Comparison of ENCODE assay signal across 8 cellular contexts in the genomic region with DNA sequence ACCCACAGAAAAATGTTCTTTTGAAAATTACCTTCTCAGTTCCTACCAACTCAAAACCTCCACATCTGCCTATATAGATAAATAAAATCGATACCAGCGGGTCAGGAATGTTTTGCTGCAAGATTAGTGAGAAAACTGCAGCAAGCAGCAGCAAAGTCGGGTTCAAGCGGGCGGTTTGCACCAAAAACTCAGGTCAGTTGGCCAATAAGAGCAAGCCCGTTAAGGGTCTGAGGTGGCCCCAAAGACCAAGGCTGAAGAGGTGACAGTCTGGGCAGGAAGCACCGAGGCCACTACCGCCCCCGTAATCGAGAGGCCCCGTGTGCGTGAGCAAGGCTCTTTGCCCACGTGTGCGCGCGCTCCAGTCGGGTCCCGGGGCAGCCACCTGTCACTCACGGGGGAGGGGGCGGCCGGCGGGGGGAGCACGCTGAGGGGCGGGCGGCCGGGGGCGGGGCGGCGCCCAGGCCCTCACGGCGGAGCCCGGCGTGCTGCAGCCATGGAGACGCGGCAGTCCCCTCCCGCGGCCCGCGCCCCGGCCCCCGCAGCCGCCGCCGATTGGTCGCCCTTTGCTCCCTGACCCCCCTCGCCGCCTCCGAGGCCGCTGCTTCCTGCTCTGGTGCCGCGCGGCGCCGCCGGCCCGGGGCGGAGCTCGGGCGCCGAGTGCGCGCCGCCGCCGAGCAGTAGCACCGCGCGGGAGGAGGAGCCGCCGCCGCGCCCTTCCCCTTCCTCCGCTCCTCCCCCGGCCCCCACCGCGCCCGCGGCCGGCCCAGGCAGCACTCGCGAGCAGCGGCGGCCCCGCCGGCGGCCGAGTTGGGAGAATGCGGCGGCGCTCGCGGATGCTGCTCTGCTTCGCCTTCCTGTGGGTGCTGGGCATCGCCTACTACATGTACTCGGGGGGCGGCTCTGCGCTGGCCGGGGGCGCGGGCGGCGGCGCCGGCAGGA. TPM values are rescaled to one million over a fixed set of nuclear protein-coding genes. Genes with fewer than 3 reads are reported as not detected.
DNase-seq lines count a peak whose midpoint lies in the region; ATAC-seq and TF ChIP-seq lines count a peak whose summit lies in the region.

A gene (plus strand): TSS at position 773 of the 939 bp plus-strand sequence. CDS start 43 bp downstream, at position 816.

- H3K9me3 Mint-ChIP-seq in IgD-negative memory B cell = peaks cover 0 to 5% (median 0%) of the 10 kb centered on the region in 3 donors

- no peaks in the 10 kb centered on the region for H3K9me3 ChIP-seq in mononuclear cell (ENCODE audit: low read depth, low read length)

- H3K4me1 Mint-ChIP-seq in IgD-negative memory B cell = peaks cover 17 to 22% (median 21%) of the 10 kb centered on the region in 3 donors

- H3K4me1 ChIP-seq in mononuclear cell (ENCODE audit: insufficient read depth, low read length) = peaks cover 30% of the 10 kb centered on the region

- H3K27me3 ChIP-seq in mononuclear cell (ENCODE audit: insufficient read depth, low read length) = no peaks in the 10 kb centered on the region

- H3K27ac Mint-ChIP-seq in IgD-negative memory B cell = peak within 1 kb of the TSS; percentile 92 to 97 (median 96)

- H3K27me3 Mint-ChIP-seq in IgD-negative memory B cell = peaks cover 3% of the 10 kb centered on the region

- peak; percentile 86 for ATAC-seq in GM21529 (IDR thresholded peaks at IDR 0.05; ENCODE audit: unreplicated experiment)

- TF ChIP-seq CTCF in epithelial cell of esophagus (IDR thresholded peaks at IDR 0.05; ENCODE audit: insufficient read depth, low read depth, low read length, missing control alignments) = no peak

- peaks cover 2% of the 10 kb centered on the region for H3K36me3 Mint-ChIP-seq in IgD-negative memory B cell

- peak; percentile 60 for DNase-seq in DMS114 treated with DMSO at 0.1 percent for 48 hours (lab: John Stamatoyannopoulos, UW; ENCODE audit: unreplicated experiment)
- peak; percentile 34 for DNase-seq in OCI-M2 (lab: John Stamatoyannopoulos, UW; ENCODE audit: unreplicated experiment)
- DNase-seq in activated T-cell treated with anti-CD3 and anti-CD28 coated beads for 24 hours (ENCODE audit: low read depth) = peak; percentile 83
- peak; percentile 92 for DNase-seq in epithelial cell of esophagus (ENCODE audit: low read depth)
- peak; percentile 81 to 83 for DNase-seq in stimulated activated CD8-positive, alpha-beta memory T cell treated with anti-CD3 and anti-CD28 coated beads, Interleukin-2, amount 100 ng/mL, for 48 hours (ENCODE audit: low read depth in 2 of 2)

- peak within 1 kb of the TSS; percentile 71 for H3K4me3 ChIP-seq in epithelial cell of esophagus (ENCODE audit: low read length)
- peak within 1 kb of the TSS; percentile 69 for H3K4me3 ChIP-seq in mononuclear cell (ENCODE audit: low read length)

- H3K4me3 Mint-ChIP-seq in IgD-negative memory B cell = peak within 1 kb of the TSS; percentile 87 to 98 (median 96)

RNA-seq across cellular contexts. Expression of the gene that starts here (rescaled TPM):
- 15.8 TPM for polyA plus RNA-seq in IgD-negative memory B cell
- 17.2 TPM for total RNA-seq in mononuclear cell

Comparison
In these comparisons a context has a peak if more than half of its experiments do, and no peak if none do; other contexts are left out.
1. Peak in every context shown above with its lines: DNase-seq, ATAC-seq and H3K4me3 ChIP-seq.
2. DNase-seq: peak in every context shown above with its lines; median percentile 92 in epithelial cell of esophagus; 83 in activated T-cell treated with anti-CD3 and anti-CD28 coated beads for 24 hours; 82 in stimulated activated CD8-positive, alpha-beta memory T cell treated with anti-CD3 and anti-CD28 coated beads, Interleukin-2, amount 100 ng/mL, for 48 hours; 60 in DMS114 treated with DMSO at 0.1 percent for 48 hours; 34 in OCI-M2.